ENCODE assay signal across 1 cellular context in genomic region chr16:85874031-85874430, GRCh38. TPM values are rescaled to one million over a fixed set of nuclear protein-coding genes. Genes with fewer than 3 reads are reported as not detected.
"Had no signal": no experiment of that assay in that cellular context is flagged by ENCODE, and none has a peak within 500 bp of the region (broad histone marks: within the 10 kb centered on the region; RNA-seq: fewer than 3 reads in every experiment).

No MANE protein-coding gene starts in this region.

RNA-seq across cellular contexts. Expression of gene IRF8, which starts 24.9 kb away (rescaled TPM):
- polyA plus RNA-seq: keratinocyte had no signal
